1 cellular context compared by ENCODE assay signal in the genomic region with DNA sequence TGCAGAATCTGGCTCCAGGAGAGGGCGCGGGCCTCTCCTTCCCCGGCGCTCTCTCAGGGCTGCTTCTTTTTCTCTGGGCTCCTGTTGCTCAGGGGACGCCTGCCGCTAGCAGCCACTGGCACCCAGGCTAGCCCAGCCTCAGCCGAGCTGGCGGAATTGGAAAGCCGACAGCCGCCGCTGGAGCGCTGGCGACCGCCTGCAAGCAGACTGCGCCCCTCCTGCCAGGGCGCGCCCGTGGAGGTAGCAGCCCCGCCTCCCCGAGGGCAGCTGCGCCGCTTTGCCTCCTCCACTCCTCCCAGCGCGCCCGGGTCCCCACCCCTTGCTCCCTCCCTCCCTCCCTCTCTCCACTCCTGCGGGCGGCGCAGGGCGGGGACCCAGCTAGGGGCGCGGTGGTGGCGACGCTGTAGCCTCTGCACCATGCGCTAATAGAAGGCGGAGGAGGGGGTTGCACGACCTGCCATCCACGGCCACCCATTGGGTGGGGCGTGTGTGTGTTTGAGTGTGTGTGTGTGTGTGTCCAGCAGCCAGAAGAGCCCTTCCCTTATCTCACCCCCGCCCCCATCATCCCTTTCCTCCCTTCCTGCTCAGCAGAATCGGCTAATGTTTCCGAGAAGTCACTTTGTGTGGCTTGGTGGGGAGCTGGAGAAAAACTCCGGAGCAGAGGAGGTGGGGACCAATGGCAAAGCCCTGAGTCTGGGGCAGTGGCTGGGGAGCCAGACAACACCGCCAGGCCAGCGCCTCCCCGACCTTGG.
TF ChIP-seq lines count a peak whose summit lies in the region.

SCN9A (minus strand) TSS at position 209 of the 752 bp plus-strand sequence. CDS start 64,188 bp downstream, outside the sequence.

TF ChIP-seq in K562, 482 proteins besides CTCF, POLR2A, EP300 and RAD21 (continued from another document):
- TF ChIP-seq ZMIZ1 (IDR thresholded peaks at IDR 0.05; ENCODE audit: low read depth in 2 of 2, low read length in 2 of 2) (peak in 1 of 2 experiments; percentile 22; a peak in 1 of 4 replicates), TRIM25 (IDR thresholded peaks at IDR 0.05; ENCODE audit: borderline replicate concordance) (peak; percentile 53; the same call in 1 of the 2 replicates), SMARCC2 (IDR thresholded peaks at IDR 0.05; ENCODE audit: low read depth) (peak; percentile 78)
- TF ChIP-seq, protein P1, sequence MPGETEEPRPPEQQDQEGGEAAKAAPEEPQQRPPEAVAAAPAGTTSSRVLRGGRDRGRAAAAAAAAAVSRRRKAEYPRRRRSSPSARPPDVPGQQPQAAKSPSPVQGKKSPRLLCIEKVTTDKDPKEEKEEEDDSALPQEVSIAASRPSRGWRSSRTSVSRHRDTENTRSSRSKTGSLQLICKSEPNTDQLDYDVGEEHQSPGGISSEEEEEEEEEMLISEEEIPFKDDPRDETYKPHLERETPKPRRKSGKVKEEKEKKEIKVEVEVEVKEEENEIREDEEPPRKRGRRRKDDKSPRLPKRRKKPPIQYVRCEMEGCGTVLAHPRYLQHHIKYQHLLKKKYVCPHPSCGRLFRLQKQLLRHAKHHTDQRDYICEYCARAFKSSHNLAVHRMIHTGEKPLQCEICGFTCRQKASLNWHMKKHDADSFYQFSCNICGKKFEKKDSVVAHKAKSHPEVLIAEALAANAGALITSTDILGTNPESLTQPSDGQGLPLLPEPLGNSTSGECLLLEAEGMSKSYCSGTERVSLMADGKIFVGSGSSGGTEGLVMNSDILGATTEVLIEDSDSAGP (CRISPR knock-in tag; IDR thresholded peaks at IDR 0.05): no peak; the same call in 1 of the 2 replicates
- TF ChIP-seq, protein P2, sequence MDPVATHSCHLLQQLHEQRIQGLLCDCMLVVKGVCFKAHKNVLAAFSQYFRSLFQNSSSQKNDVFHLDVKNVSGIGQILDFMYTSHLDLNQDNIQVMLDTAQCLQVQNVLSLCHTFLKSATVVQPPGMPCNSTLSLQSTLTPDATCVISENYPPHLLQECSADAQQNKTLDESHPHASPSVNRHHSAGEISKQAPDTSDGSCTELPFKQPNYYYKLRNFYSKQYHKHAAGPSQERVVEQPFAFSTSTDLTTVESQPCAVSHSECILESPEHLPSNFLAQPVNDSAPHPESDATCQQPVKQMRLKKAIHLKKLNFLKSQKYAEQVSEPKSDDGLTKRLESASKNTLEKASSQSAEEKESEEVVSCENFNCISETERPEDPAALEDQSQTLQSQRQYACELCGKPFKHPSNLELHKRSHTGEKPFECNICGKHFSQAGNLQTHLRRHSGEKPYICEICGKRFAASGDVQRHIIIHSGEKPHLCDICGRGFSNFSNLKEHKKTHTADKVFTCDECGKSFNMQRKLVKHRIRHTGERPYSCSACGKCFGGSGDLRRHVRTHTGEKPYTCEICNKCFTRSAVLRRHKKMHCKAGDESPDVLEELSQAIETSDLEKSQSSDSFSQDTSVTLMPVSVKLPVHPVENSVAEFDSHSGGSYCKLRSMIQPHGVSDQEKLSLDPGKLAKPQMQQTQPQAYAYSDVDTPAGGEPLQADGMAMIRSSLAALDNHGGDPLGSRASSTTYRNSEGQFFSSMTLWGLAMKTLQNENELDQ (CRISPR knock-in tag; IDR thresholded peaks at IDR 0.05; ENCODE audit: borderline replicate concordance): 0 out of 2 replicates have a peak, but pooled peaks have one; percentile 35
TF ChIP-seq in K562: peak in this region for 190.
